16 cellular contexts compared by ENCODE assay signal in the genomic region with DNA sequence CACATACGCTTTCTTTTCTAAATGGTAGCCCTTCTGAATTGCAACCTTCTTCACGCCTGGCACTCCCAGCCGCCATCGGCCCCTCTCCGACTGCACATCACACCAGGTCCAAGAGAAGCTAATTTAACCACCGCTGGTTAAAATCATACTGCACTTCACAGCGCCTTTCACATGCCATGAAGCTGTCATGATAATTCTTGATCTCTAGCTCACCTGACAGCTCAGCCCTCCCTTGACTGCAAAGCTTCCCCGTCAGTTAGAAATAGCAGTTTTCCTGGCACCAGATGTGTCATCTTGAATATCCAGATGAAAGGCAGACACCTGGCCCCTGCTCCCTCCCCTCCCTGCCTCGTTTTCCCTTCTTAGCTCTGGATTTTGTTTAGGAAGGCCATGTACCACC.
DNase-seq lines count a peak whose midpoint lies in the region; ATAC-seq and TF ChIP-seq lines count a peak whose summit lies in the region.
"Had no signal": no experiment of that assay in that cellular context is flagged by ENCODE, and none has a peak within 500 bp of the region (broad histone marks: within the 10 kb centered on the region; RNA-seq: fewer than 3 reads in every experiment).

No MANE protein-coding gene starts in this region.

- BruUV-seq in mammary epithelial cell (replicated peaks; lab: Mats Ljungman, UMichigan), result no TSS peak

- H3K4me1 ChIP-seq in body of pancreas (peaks cover 31% of the 10 kb centered on the region), heart left ventricle (peaks cover 0 to 27% (median 0%) of the 10 kb centered on the region in 12 donors), mesenchymal stem cell (ENCODE audit: control insufficient read depth, insufficient read depth, low read depth, low read length) (peaks cover 18% of the 10 kb centered on the region), thyroid gland (peaks cover 53 to 64% of the 10 kb centered on the region in 2 donors), mammary epithelial cell (ENCODE audit: insufficient read depth, low read length) (no peaks in the 10 kb centered on the region)
- H3K4me1 ChIP-seq: BLaER1 treated with 17β-estradiol and CSF1 and Interleukin-3, amounts not matched to agents 10 nM and 100 nM; Peyer's patch had no signal

- DNase-seq in body of pancreas, result no peak
- DNase-seq in heart left ventricle, result peak in 3 of 5 donors; percentile 15 to 35 (median 34)
- no peak for DNase-seq in mesenchymal stem cell
- DNase-seq in thyroid gland, result peak; percentile 31 to 35
- DNase-seq in NCI-H345 treated with DMSO at 0.1 percent for 48 hours (lab: John Stamatoyannopoulos, UW; ENCODE audit: unreplicated experiment), result no peak
- DNase-seq in mammary epithelial cell, result no peak
- DNase-seq: CD8-positive, alpha-beta T cell; DMS53; EL; NCI-H1092 treated with DMSO at 0.1 percent for 48 hours; NCI-H2081; NCI-H2171 treated with DMSO at 0.1 percent for 48 hours; NCI-H446 treated with DMSO at 0.1 percent for 48 hours; Peyer's patch had no signal

- WGBS in body of pancreas, 2 donors, result 60 to 70% methylated on average over 9 of the region's 9 CpGs
- WGBS in heart left ventricle, 4 donors, result 54 to 62% (median 58%) methylated on average over 9 of the region's 9 CpGs
- WGBS in mesenchymal stem cell, result 86% methylated on average over 9 of the region's 9 CpGs
- 38 to 54% methylated on average over 9 of the region's 9 CpGs for WGBS in thyroid gland, 2 donors
- WGBS in mammary epithelial cell (ENCODE audit: low coverage, missing lambda C conversion rate), result 77% methylated on average over 6 of the region's 9 CpGs

- H3K9me3 ChIP-seq in body of pancreas (no peaks in the 10 kb centered on the region), heart left ventricle (no peaks in the 10 kb centered on the region), mesenchymal stem cell (ENCODE audit: control insufficient read depth, low read length) (no peaks in the 10 kb centered on the region), thyroid gland (no peaks in the 10 kb centered on the region), mammary epithelial cell (replicated peaks; ENCODE audit: insufficient read depth, low read length) (no peaks in the 10 kb centered on the region)
- H3K9me3 ChIP-seq: BLaER1 treated with 17β-estradiol and CSF1 and Interleukin-3, amounts not matched to agents 10 nM and 100 nM; Peyer's patch had no signal

- H3K4me3 ChIP-seq in body of pancreas, result no peak overlapping the region
- H3K4me3 ChIP-seq in heart left ventricle, result no peak overlapping the region
- H3K4me3 ChIP-seq in mesenchymal stem cell (ENCODE audit: insufficient read depth in 1 of 2, low read depth in 1 of 2, low read length in 2 of 2), result no peak overlapping the region
- H3K4me3 ChIP-seq in thyroid gland (replicated peaks in 1 of 3), result no peak overlapping the region
- no peak overlapping the region for H3K4me3 ChIP-seq in mammary epithelial cell (replicated peaks in 1 of 3; ENCODE audit: insufficient read depth in 1 of 3, low read depth in 2 of 3, low read length in 3 of 3)
- H3K4me3 ChIP-seq: BLaER1 treated with 17β-estradiol and CSF1 and Interleukin-3, amounts not matched to agents 10 nM and 100 nM; Peyer's patch had no signal

- H3K36me3 ChIP-seq in body of pancreas (replicated peaks in 1 of 2; ENCODE audit: insufficient read depth in 1 of 2, low read depth in 2 of 2) (no peaks in the 10 kb centered on the region), heart left ventricle (no peaks in the 10 kb centered on the region), mesenchymal stem cell (ENCODE audit: control insufficient read depth in 1 of 2, insufficient read depth in 2 of 2, low read depth in 1 of 2, low read length in 2 of 2) (no peaks in the 10 kb centered on the region), thyroid gland (no peaks in the 10 kb centered on the region), mammary epithelial cell (ENCODE audit: insufficient read depth, low read length) (no peaks in the 10 kb centered on the region)
- H3K36me3 ChIP-seq: BLaER1 treated with 17β-estradiol and CSF1 and Interleukin-3, amounts not matched to agents 10 nM and 100 nM; Peyer's patch had no signal

- H3K4ac ChIP-seq in mesenchymal stem cell (ENCODE audit: low read depth in 1 of 2, low read length in 2 of 2), result no peak overlapping the region

- H3K79me1 ChIP-seq in mesenchymal stem cell (replicated peaks; ENCODE audit: low read length, poor library complexity, severe bottlenecking), result no peaks in the 10 kb centered on the region

- peak overlapping the region; percentile 27 for H2AK5ac ChIP-seq in mesenchymal stem cell (ENCODE audit: low read length, severe bottlenecking)

- no peak overlapping the region for H3K23ac ChIP-seq in mesenchymal stem cell (ENCODE audit: low read length in 2 of 2)

- dilution Hi-C loops in mammary epithelial cell (cut with HindIII; ENCODE audit: low sequenced_read_pairs), result no loop called here

- intact Hi-C loops in body of pancreas (cut with DNase I), result no loop called here
- intact Hi-C loops in heart left ventricle (cut with DNase I), result loop anchor here in 1 of 10 donors (10.0 kb wide), 1 partner anchor 160 kb away; a partner anchor contains a TSS
- intact Hi-C loops in thyroid gland (cut with DNase I), result no loop called here
- intact Hi-C loops in mammary epithelial cell (cut with micrococcal nuclease), result no loop called here

- in situ Hi-C loops in mammary epithelial cell (cut with MboI; ENCODE audit: low sequenced_read_pairs in 2 of 2), result no loop called here

- CTCF ChIA-PET in mammary epithelial cell (lab: Charles Lee; ENCODE audit: low non-redundant PET), result no interaction called here

- H4K20me1 ChIP-seq in mammary epithelial cell (ENCODE audit: insufficient read depth, low read length), result no peaks in the 10 kb centered on the region
- H4K20me1 ChIP-seq: BLaER1 treated with 17β-estradiol and CSF1 and Interleukin-3, amounts not matched to agents 10 nM and 100 nM had no signal

- ATAC-seq in body of pancreas (no peak), heart left ventricle (peak; percentile 52 to 91 (median 87)), GM19452 (IDR thresholded peaks at IDR 0.05; ENCODE audit: unreplicated experiment) (no peak)
- ATAC-seq: CD8-positive, alpha-beta T cell had no signal

- H2BK12ac ChIP-seq in mesenchymal stem cell (ENCODE audit: low read length in 2 of 2), result no peak overlapping the region

- no peak overlapping the region for H2BK15ac ChIP-seq in mesenchymal stem cell (ENCODE audit: low read depth, poor library complexity, severe bottlenecking)

- no peak overlapping the region for H4K8ac ChIP-seq in mesenchymal stem cell (ENCODE audit: low read length)

- H2AFZ ChIP-seq in mesenchymal stem cell (ENCODE audit: low read depth, low read length), result no peak overlapping the region
- no peak overlapping the region for H2AFZ ChIP-seq in mammary epithelial cell (ENCODE audit: low read depth, low read length)

- H3K18ac ChIP-seq in mesenchymal stem cell (ENCODE audit: low read depth in 1 of 2, low read length in 2 of 2), result no peak overlapping the region

- no peak overlapping the region for H4K91ac ChIP-seq in mesenchymal stem cell (ENCODE audit: low read length)

- H3K4me2 ChIP-seq in mesenchymal stem cell (ENCODE audit: low read length, poor library complexity, severe bottlenecking), result peak overlapping the region; percentile 10
- no peak overlapping the region for H3K4me2 ChIP-seq in mammary epithelial cell (ENCODE audit: insufficient read depth, low read depth, low read length)
- H3K4me2 ChIP-seq: BLaER1 treated with 17β-estradiol and CSF1 and Interleukin-3, amounts not matched to agents 10 nM and 100 nM had no signal

- no peaks in the 10 kb centered on the region for H3K27me3 ChIP-seq in body of pancreas
- H3K27me3 ChIP-seq in heart left ventricle, result no peaks in the 10 kb centered on the region
- peaks cover 4 to 10% of the 10 kb centered on the region in 2 experiments for H3K27me3 ChIP-seq in mesenchymal stem cell (ENCODE audit: control insufficient read depth in 1 of 2, insufficient read depth in 1 of 2, low read length in 2 of 2)
- H3K27me3 ChIP-seq in thyroid gland, result no peaks in the 10 kb centered on the region
- no peaks in the 10 kb centered on the region for H3K27me3 ChIP-seq in mammary epithelial cell (ENCODE audit: insufficient read depth, low read length)
- H3K27me3 ChIP-seq: BLaER1 treated with 17β-estradiol and CSF1 and Interleukin-3, amounts not matched to agents 10 nM and 100 nM; Peyer's patch had no signal

- H2BK120ac ChIP-seq in mesenchymal stem cell (ENCODE audit: low read depth, low read length), result no peak overlapping the region

- H3K27ac ChIP-seq in body of pancreas, result peak overlapping the region in 3 of 4 donors; percentile 42 to 74 (median 69)
- H3K27ac ChIP-seq in heart left ventricle, result peak overlapping the region in 4 of 12 donors; percentile 6 to 52 (median 41)
- peak overlapping the region; percentile 25 for H3K27ac ChIP-seq in mesenchymal stem cell (ENCODE audit: low read length, poor library complexity, severe bottlenecking)
- H3K27ac ChIP-seq in thyroid gland, result peak overlapping the region; percentile 87 to 92 (median 89)
- H3K27ac ChIP-seq in mammary epithelial cell (ENCODE audit: insufficient read depth, low read depth, low read length), result no peak overlapping the region
- H3K27ac ChIP-seq: BLaER1 treated with 17β-estradiol and CSF1 and Interleukin-3, amounts not matched to agents 10 nM and 100 nM; Peyer's patch had no signal

- H3K14ac ChIP-seq in mesenchymal stem cell (ENCODE audit: low read length in 2 of 2), result no peak overlapping the region

- H3K79me2 ChIP-seq in mammary epithelial cell (ENCODE audit: insufficient read depth, low read length), result no peaks in the 10 kb centered on the region

- no peak overlapping the region for H2BK5ac ChIP-seq in mesenchymal stem cell (ENCODE audit: low read depth, low read length, poor library complexity, severe bottlenecking)

- no peak for TF ChIP-seq CTCF in body of pancreas (IDR thresholded peaks at IDR 0.05)
- TF ChIP-seq CTCF in heart left ventricle (IDR thresholded peaks at IDR 0.05), result no peak
- TF ChIP-seq CTCF in thyroid gland (IDR thresholded peaks at IDR 0.05), result no peak
- no peak for TF ChIP-seq CTCF in mammary epithelial cell (conservative IDR thresholded peaks at IDR 0.05 in 1 of 2, IDR thresholded peaks at IDR 0.05 in 1 of 2; ENCODE audit: extremely low read depth in 1 of 2, insufficient read depth in 1 of 2, low read depth in 1 of 2, low read length in 2 of 2)

- H3K9ac ChIP-seq in mesenchymal stem cell (ENCODE audit: low read length) (no peak overlapping the region), mammary epithelial cell (ENCODE audit: insufficient read depth, low read length) (no peak overlapping the region)
- H3K9ac ChIP-seq: BLaER1 treated with 17β-estradiol and CSF1 and Interleukin-3, amounts not matched to agents 10 nM and 100 nM had no signal

- TF ChIP-seq POLR2A in body of pancreas (IDR thresholded peaks at IDR 0.05) (no peak), heart left ventricle (IDR thresholded peaks at IDR 0.05) (no peak), thyroid gland (IDR thresholded peaks at IDR 0.05) (no peak)

Comparison
In these comparisons a context has a peak if more than half of its experiments do, and no peak if none do; other contexts are left out.
1. ATAC-seq: peak in heart left ventricle (4 of 4); none in body of pancreas (single experiment) and GM19452 (single experiment).
2. DNase-seq: peak in heart left ventricle (3 of 5) and thyroid gland (2 of 2); none in body of pancreas (0 of 4), mesenchymal stem cell (single experiment), NCI-H345 treated with DMSO at 0.1 percent for 48 hours (single experiment) and mammary epithelial cell (single experiment).